Comparison of ENCODE assay signal across 11 cellular contexts in genomic region chr2:65361623-65362022, GRCh38.
A peak's percentile ranks its signal among the peaks of the same experiment; 100 is the strongest.
DNase-seq lines count a peak whose midpoint lies in the region; ATAC-seq and TF ChIP-seq lines count a peak whose summit lies in the region.
"Had no signal": no experiment of that assay in that cellular context is flagged by ENCODE, and none has a peak within 500 bp of the region (broad histone marks: within the 10 kb centered on the region; RNA-seq: fewer than 3 reads in every experiment).

No MANE protein-coding gene starts in this region.

- no peak for ATAC-seq in Right ventricle myocardium inferior
- ATAC-seq: left colon had no signal

- no peaks in the 10 kb centered on the region for H3K9me3 ChIP-seq in Loucy (ENCODE audit: insufficient read depth, low read depth, low read length)
- H3K9me3 ChIP-seq in CD8-positive, alpha-beta memory T cell (ENCODE audit: low read length): no peaks in the 10 kb centered on the region
- H3K9me3 ChIP-seq: tibial artery had no signal

- H3K79me2 ChIP-seq in Loucy (ENCODE audit: insufficient read depth, low read length): peaks cover 43% of the 10 kb centered on the region

- H3K9me2 ChIP-seq in Loucy (replicated peaks; ENCODE audit: low read depth, low read length): no peaks in the 10 kb centered on the region

- POLR2A ChIA-PET in CD8-positive, alpha-beta memory T cell (lab: Charles Lee): no interaction called here

- no peak overlapping the region for H2AFZ ChIP-seq in Loucy (ENCODE audit: low read length)

- H3K4me2 ChIP-seq in Loucy (ENCODE audit: low read depth, low read length, poor library complexity, severe bottlenecking): peak overlapping the region; percentile 34

- H3K4me3 Mint-ChIP-seq in progenitor cell of endocrine pancreas (ENCODE audit: low read depth): no peak overlapping the region
- H3K4me3 Mint-ChIP-seq in CD8-positive, alpha-beta memory T cell: no peak overlapping the region

- H3K4me3 ChIP-seq in Loucy (ENCODE audit: low read length, poor library complexity, severe bottlenecking) (no peak overlapping the region), choroid plexus epithelial cell (ENCODE audit: low read depth, low read length) (no peak overlapping the region)
- no peak overlapping the region for H3K4me3 ChIP-seq in CD8-positive, alpha-beta memory T cell (ENCODE audit: low read length)
- H3K4me3 ChIP-seq: tibial artery had no signal

- H4K20me1 ChIP-seq in Loucy (ENCODE audit: insufficient read depth, low read length, poor library complexity, severe bottlenecking): peaks cover 5% of the 10 kb centered on the region

- intact Hi-C loops in Right ventricle myocardium inferior (cut with DNase I): no loop called here

- H3K9ac ChIP-seq in Loucy (ENCODE audit: low read depth, low read length, poor library complexity, severe bottlenecking): no peak overlapping the region

- no peaks in the 10 kb centered on the region; the same call in 1 of the 2 replicates for H3F3A ChIP-seq in Loucy (ENCODE audit: low read depth)

- H3K27me3 ChIP-seq in Loucy (ENCODE audit: insufficient read depth, low read length, poor library complexity, severe bottlenecking): no peaks in the 10 kb centered on the region
- no peaks in the 10 kb centered on the region for H3K27me3 ChIP-seq in CD8-positive, alpha-beta memory T cell (ENCODE audit: insufficient read depth, low read length, poor library complexity, severe bottlenecking)
- H3K27me3 ChIP-seq: tibial artery had no signal

- peaks cover 67% of the 10 kb centered on the region for H3K4me1 ChIP-seq in Loucy (ENCODE audit: insufficient read depth, low read length, poor library complexity, severe bottlenecking)
- H3K4me1 ChIP-seq in CD8-positive, alpha-beta memory T cell (ENCODE audit: insufficient read depth, low read length): no peaks in the 10 kb centered on the region

- H3K9me3 Mint-ChIP-seq in progenitor cell of endocrine pancreas (ENCODE audit: low read depth): no peaks in the 10 kb centered on the region
- no peaks in the 10 kb centered on the region for H3K9me3 Mint-ChIP-seq in CD8-positive, alpha-beta memory T cell

- DNase-seq in NCI-H446 treated with DMSO at 0.1 percent for 48 hours (lab: John Stamatoyannopoulos, UW) (peak; percentile 8), NCI-H446 (lab: John Stamatoyannopoulos, UW) (no peak), choroid plexus epithelial cell (ENCODE audit: low read depth) (peak; percentile 56), progenitor cell of endocrine pancreas (ENCODE audit: low spot score, unreplicated experiment) (no peak), NCI-H2081 (lab: John Stamatoyannopoulos, UW) (no peak), Right ventricle myocardium inferior (ENCODE audit: missing footprints) (no peak)
- no peak for DNase-seq in CD8-positive, alpha-beta memory T cell
- DNase-seq: left colon, NCI-H1930, tibial artery had no signal

- H3K36me3 ChIP-seq in Loucy (ENCODE audit: insufficient read depth, low read length): no peaks in the 10 kb centered on the region
- no peaks in the 10 kb centered on the region for H3K36me3 ChIP-seq in CD8-positive, alpha-beta memory T cell (ENCODE audit: insufficient read depth, low read length)
- H3K36me3 ChIP-seq: tibial artery had no signal

- no peaks in the 10 kb centered on the region for H3K36me3 Mint-ChIP-seq in progenitor cell of endocrine pancreas (ENCODE audit: insufficient read depth)
- H3K36me3 Mint-ChIP-seq in CD8-positive, alpha-beta memory T cell: no peaks in the 10 kb centered on the region

- H3K27ac ChIP-seq in CD8-positive, alpha-beta memory T cell (ENCODE audit: low read depth, low read length): no peak overlapping the region
- H3K27ac ChIP-seq: tibial artery had no signal

- CTCF ChIA-PET in CD8-positive, alpha-beta memory T cell (lab: Charles Lee): no interaction called here

- H3K4me1 Mint-ChIP-seq in progenitor cell of endocrine pancreas (ENCODE audit: low read depth): peaks cover 39% of the 10 kb centered on the region
- peaks cover 5 to 6% (median 6%) of the 10 kb centered on the region in 3 donors for H3K4me1 Mint-ChIP-seq in CD8-positive, alpha-beta memory T cell

- no peak for TF ChIP-seq CTCF in Loucy (conservative IDR thresholded peaks at IDR 0.05; ENCODE audit: low read length)
- TF ChIP-seq CTCF in choroid plexus epithelial cell (conservative IDR thresholded peaks at IDR 0.05; ENCODE audit: low read depth, low read length): no peak
- TF ChIP-seq CTCF in progenitor cell of endocrine pancreas (IDR thresholded peaks at IDR 0.05; ENCODE audit: unreplicated experiment): no peak

- H3K27me3 Mint-ChIP-seq in progenitor cell of endocrine pancreas: no peaks in the 10 kb centered on the region
- H3K27me3 Mint-ChIP-seq in CD8-positive, alpha-beta memory T cell: no peaks in the 10 kb centered on the region

- peak overlapping the region; percentile 39 for H3K27ac Mint-ChIP-seq in progenitor cell of endocrine pancreas
- H3K27ac Mint-ChIP-seq in CD8-positive, alpha-beta memory T cell: no peak overlapping the region

Comparison
In these comparisons a context has a peak if more than half of its experiments do, and no peak if none do; other contexts are left out.
1. DNase-seq: peak in NCI-H446 treated with DMSO at 0.1 percent for 48 hours (single experiment) and choroid plexus epithelial cell (single experiment); none in NCI-H446 (0 of 2), progenitor cell of endocrine pancreas (single experiment), NCI-H2081 (0 of 2), Right ventricle myocardium inferior (single experiment) and CD8-positive, alpha-beta memory T cell (0 of 5).